In genomic region chr10:35642793-35643114, GRCh38 we compare ENCODE assay signal across 8 cellular contexts. TPM values are rescaled to one million over a fixed set of nuclear protein-coding genes. Genes with fewer than 3 reads are reported as not detected.
DNase-seq lines count a peak whose midpoint lies in the region; ATAC-seq and TF ChIP-seq lines count a peak whose summit lies in the region.

No MANE protein-coding gene starts in this region.

- intact Hi-C loops in breast epithelium (cut with DNase I; ENCODE audit: low total_unique reads) = no loop called here
- intact Hi-C loops in tibial artery (cut with DNase I; ENCODE audit: low total_unique reads) = loop anchor here (10.0 kb wide), 2 partner anchors 152 to 518 kb away; partner anchors contain the start of gene CREM

- no peaks in the 10 kb centered on the region for H3K36me3 Mint-ChIP-seq in activated CD8-positive, alpha-beta memory T cell treated with anti-CD3 and anti-CD28 coated beads, Interleukin-2, amount 10 ng/mL, durations not matched to agents 7 days and 5 days

- peak overlapping the region; percentile 30 to 72 for H3K27ac ChIP-seq in breast epithelium
- H3K27ac ChIP-seq in lung (ENCODE audit: low read depth in 1 of 2, low read length in 1 of 2) = peak overlapping the region in 1 of 2 donors; percentile 63
- H3K27ac ChIP-seq in tibial artery = peak overlapping the region; percentile 86 to 94

- H3K4me3 ChIP-seq in breast epithelium = peak overlapping the region; percentile 65 to 92 (median 86)
- H3K4me3 ChIP-seq in lung = peak overlapping the region; percentile 29
- H3K4me3 ChIP-seq in tibial artery = peak overlapping the region; percentile 78 to 81

- H3K4me1 ChIP-seq in breast epithelium (no peaks in the 10 kb centered on the region), lung (ENCODE audit: control insufficient read depth in 2 of 2, insufficient read depth in 2 of 2, low read length in 2 of 2) (peaks cover 0 to 20% of the 10 kb centered on the region in 2 donors), tibial artery (peaks cover 0 to 33% (median 20%) of the 10 kb centered on the region in 4 donors)

- no peaks in the 10 kb centered on the region for H3K9me3 ChIP-seq in breast epithelium
- peaks cover 0 to 5% of the 10 kb centered on the region in 2 donors for H3K9me3 ChIP-seq in lung (ENCODE audit: control insufficient read depth in 2 of 2, insufficient read depth in 1 of 2, low read length in 1 of 2)
- no peaks in the 10 kb centered on the region for H3K9me3 ChIP-seq in tibial artery

- no peak for ATAC-seq in activated CD8-positive, alpha-beta memory T cell treated with anti-CD3 and anti-CD28 coated beads, Interleukin-2, amount 10 ng/mL, durations not matched to agents 7 days and 5 days
- no peak for ATAC-seq in lung (ENCODE audit: insufficient read depth, low FRiP score)
- ATAC-seq in activated CD4-positive, CD25-positive, alpha-beta regulatory T cell treated with anti-CD3 and anti-CD28 coated beads, Interleukin-2, amount 50 U/mL, for 24 hours = no peak

- no peaks in the 10 kb centered on the region for H3K27me3 ChIP-seq in breast epithelium
- no peaks in the 10 kb centered on the region for H3K27me3 ChIP-seq in lung (ENCODE audit: control insufficient read depth, insufficient read depth)
- H3K27me3 ChIP-seq in tibial artery = no peaks in the 10 kb centered on the region

- TF ChIP-seq POLR2A in breast epithelium (IDR thresholded peaks at IDR 0.05) = no peak

- peaks cover 66% of the 10 kb centered on the region for H3K27me3 Mint-ChIP-seq in activated CD8-positive, alpha-beta memory T cell treated with anti-CD3 and anti-CD28 coated beads, Interleukin-2, amount 10 ng/mL, durations not matched to agents 7 days and 5 days

- H3K27ac Mint-ChIP-seq in activated CD8-positive, alpha-beta memory T cell treated with anti-CD3 and anti-CD28 coated beads, Interleukin-2, amount 10 ng/mL, durations not matched to agents 7 days and 5 days = no peak overlapping the region

- no peaks in the 10 kb centered on the region for H3K9me3 Mint-ChIP-seq in activated CD8-positive, alpha-beta memory T cell treated with anti-CD3 and anti-CD28 coated beads, Interleukin-2, amount 10 ng/mL, durations not matched to agents 7 days and 5 days (ENCODE audit: low read depth)

- CTCF ChIA-PET in activated CD8-positive, alpha-beta memory T cell treated with anti-CD3 and anti-CD28 coated beads, Interleukin-2, amount 10 ng/mL, durations not matched to agents 7 days and 5 days (lab: Charles Lee) = no interaction called here

- WGBS in lung, 2 donors = 1% methylated on average over 17 of the region's 17 CpGs

- peak overlapping the region; percentile 65 for H3K4me3 Mint-ChIP-seq in activated CD8-positive, alpha-beta memory T cell treated with anti-CD3 and anti-CD28 coated beads, Interleukin-2, amount 10 ng/mL, durations not matched to agents 7 days and 5 days

- H3K4me1 Mint-ChIP-seq in activated CD8-positive, alpha-beta memory T cell treated with anti-CD3 and anti-CD28 coated beads, Interleukin-2, amount 10 ng/mL, durations not matched to agents 7 days and 5 days = peaks cover 25% of the 10 kb centered on the region

- H3K36me3 ChIP-seq in breast epithelium (no peaks in the 10 kb centered on the region), lung (ENCODE audit: control insufficient read depth in 2 of 2, insufficient read depth in 2 of 2, low read length in 2 of 2) (no peaks in the 10 kb centered on the region), tibial artery (no peaks in the 10 kb centered on the region)

- TF ChIP-seq CTCF in breast epithelium (IDR thresholded peaks at IDR 0.05) (no peak), lung (IDR thresholded peaks at IDR 0.05; ENCODE audit: control extremely low read depth, extremely low read depth) (no peak), tibial artery (IDR thresholded peaks at IDR 0.05) (no peak)

- no peak for DNase-seq in activated CD8-positive, alpha-beta memory T cell treated with anti-CD3 and anti-CD28 coated beads, Interleukin-2, amount 10 ng/mL, durations not matched to agents 7 days and 5 days
- DNase-seq in activated CD8-positive, alpha-beta memory T cell treated with anti-CD3 and anti-CD28 coated beads for 24 hours = no peak
- DNase-seq in breast epithelium (ENCODE audit: low spot score in 2 of 2) (no peak), lung (ENCODE audit: low spot score) (no peak), tibial artery (no peak), AG20443 (ENCODE audit: low spot score) (no peak), DMS 273 treated with DMSO at 0.1 percent for 48 hours (lab: John Stamatoyannopoulos, UW) (no peak)

RNA-seq across cellular contexts. Expression of gene FZD8, which starts 0.7 kb away (rescaled TPM):
- under 1 TPM; 0.18 to 0.35 TPM for total RNA-seq in activated CD8-positive, alpha-beta memory T cell treated with anti-CD3 and anti-CD28 coated beads, Interleukin-2, amount 10 ng/mL, durations not matched to agents 7 days and 5 days
- total RNA-seq in breast epithelium = 1 to 10 TPM; 2.9 to 9.5 (median 3.0) TPM
- 10 to 100 TPM in 1 of 2 donors, 1 to 10 TPM in 1; 7.4 to 20.8 TPM for total RNA-seq in lung
- polyA plus RNA-seq in lung = 1 to 10 TPM; 6.5 to 7.7 TPM

RNA-seq across cellular contexts. Expression of gene GJD4, which starts 37.6 kb away (rescaled TPM):
- not detected for total RNA-seq in activated CD8-positive, alpha-beta memory T cell treated with anti-CD3 and anti-CD28 coated beads, Interleukin-2, amount 10 ng/mL, durations not matched to agents 7 days and 5 days
- total RNA-seq in breast epithelium (not detected), lung (not detected)
- polyA plus RNA-seq in lung = under 1 TPM in 1 of 2 donors, not detected in 1; 0.07 TPM

Comparison
In these comparisons a context has a peak if more than half of its experiments do, and no peak if none do; other contexts are left out.
1. H3K4me3 ChIP-seq: peak in every context shown above with its lines; median percentile 86 in breast epithelium; 80 in tibial artery; 29 in lung.